In the genomic region with DNA sequence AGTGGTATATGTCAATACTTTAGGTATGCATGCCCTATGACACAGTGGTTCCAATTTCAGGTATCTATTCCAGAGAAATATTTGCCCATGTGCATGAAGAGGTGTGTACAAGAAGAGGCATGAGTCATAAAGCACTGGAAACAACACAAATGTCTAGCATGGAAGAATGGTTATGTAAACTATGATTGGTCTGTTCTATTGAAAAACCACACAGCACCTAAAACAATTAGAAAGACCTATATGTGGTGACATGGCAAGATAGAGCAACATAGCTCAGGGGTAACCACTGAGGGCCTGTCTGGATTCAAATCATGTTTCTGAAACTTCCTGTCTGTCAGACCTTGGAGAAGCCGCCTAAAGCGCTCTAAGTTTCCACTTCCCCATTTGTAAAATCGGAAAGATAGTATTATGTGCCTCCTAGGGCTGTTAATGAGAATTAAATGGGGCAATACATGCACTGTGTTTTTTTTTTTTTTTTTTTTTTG, we compare ENCODE assay signal across 8 cellular contexts.
A peak's percentile ranks its signal among the peaks of the same experiment; 100 is the strongest.
DNase-seq lines count a peak whose midpoint lies in the region; ATAC-seq and TF ChIP-seq lines count a peak whose summit lies in the region.

No MANE protein-coding gene starts in this region.

- no peaks in the 10 kb centered on the region for H3K27me3 Mint-ChIP-seq in WTC11 (ENCODE audit: low read depth)

- POLR2A ChIA-PET in WTC11 (lab: Charles Lee) (no interaction called here), HEK293T (lab: Yijun Ruan, JAX) (no interaction called here)

- no peaks in the 10 kb centered on the region for H3K36me3 Mint-ChIP-seq in WTC11

- H3K27ac Mint-ChIP-seq in WTC11 = no peak overlapping the region

- no peaks in the 10 kb centered on the region for H3K4me1 Mint-ChIP-seq in WTC11

- no peak for TF ChIP-seq CTCF in HL-60 (IDR thresholded peaks at IDR 0.05; ENCODE audit: insufficient read depth, low read length)
- no peak for TF ChIP-seq CTCF in WTC11 (IDR thresholded peaks at IDR 0.05)

- no peak overlapping the region for H3K4me3 Mint-ChIP-seq in WTC11

- H3K27ac ChIP-seq in HL-60 (replicated peaks) = peak overlapping the region; percentile 95

- no peak overlapping the region for H3K4me3 ChIP-seq in HL-60 (replicated peaks; ENCODE audit: insufficient read depth, low read length)

- CTCF ChIA-PET in WTC11 (lab: Charles Lee) = no interaction called here
- CTCF ChIA-PET in HEK293T (lab: Yijun Ruan, JAX) = no interaction called here

- H3K27me3 ChIP-seq in HL-60 (ENCODE audit: insufficient read depth, poor library complexity, severe bottlenecking) = no peaks in the 10 kb centered on the region

- ATAC-seq in GM18502 (IDR thresholded peaks at IDR 0.05; ENCODE audit: poor library complexity, unreplicated experiment) (peak; percentile 95), GM21526 (IDR thresholded peaks at IDR 0.05; ENCODE audit: low FRiP score, unreplicated experiment) (peak; percentile 90), WTC11 (no peak)

- peak; percentile 90 to 93 for DNase-seq in HL-60 (ENCODE audit: low read depth in 1 of 2, low spot score in 1 of 2)
- no peak for DNase-seq in WTC11 (ENCODE audit: low spot score)
- peak; percentile 78 for DNase-seq in renal cortical epithelial cell (ENCODE audit: low read depth)
- no peak for DNase-seq in HEK293T (ENCODE audit: extremely low spot score)
- DNase-seq in NCI-H146 treated with DMSO at 0.1 percent for 48 hours (lab: John Stamatoyannopoulos, UW; ENCODE audit: unreplicated experiment) = no peak
- no peak for DNase-seq in dermis blood vessel endothelial cell

- no peaks in the 10 kb centered on the region for H3K9me3 Mint-ChIP-seq in WTC11

TF ChIP-seq in WTC11, 78 proteins besides CTCF, POLR2A, EP300 and RAD21:
- TF ChIP-seq GTF2I (CRISPR knock-in tag; conservative IDR thresholded peaks at IDR 0.05) (no peak), GABPB1 (CRISPR knock-in tag; IDR thresholded peaks at IDR 0.05) (peak; percentile 43; the same call in 1 of the 2 replicates)

TF ChIP-seq in HEK293T, 16 proteins besides CTCF, POLR2A, EP300 and RAD21:
- TF ChIP-seq SUZ12 (IDR thresholded peaks at IDR 0.05) = no peak
- no peak for TF ChIP-seq ELF4 (IDR thresholded peaks at IDR 0.05)
- TF ChIP-seq L3MBTL2 (conservative IDR thresholded peaks at IDR 0.05) = no peak
- TF ChIP-seq LEF1 (IDR thresholded peaks at IDR 0.05; ENCODE audit: borderline replicate concordance) = no peak
- no peak for TF ChIP-seq TARDBP (IDR thresholded peaks at IDR 0.05)
- TF ChIP-seq ARNT (IDR thresholded peaks at IDR 0.05) = no peak
- TF ChIP-seq FOXM1 (IDR thresholded peaks at IDR 0.05; ENCODE audit: borderline replicate concordance) = no peak
- TF ChIP-seq HDGF (IDR thresholded peaks at IDR 0.05; ENCODE audit: borderline replicate concordance) = no peak
- TF ChIP-seq CTBP1 (IDR thresholded peaks at IDR 0.05; ENCODE audit: borderline replicate concordance) = no peak
- no peak for TF ChIP-seq BHLHE40 (IDR thresholded peaks at IDR 0.05; ENCODE audit: borderline replicate concordance)
- TF ChIP-seq, protein P1, sequence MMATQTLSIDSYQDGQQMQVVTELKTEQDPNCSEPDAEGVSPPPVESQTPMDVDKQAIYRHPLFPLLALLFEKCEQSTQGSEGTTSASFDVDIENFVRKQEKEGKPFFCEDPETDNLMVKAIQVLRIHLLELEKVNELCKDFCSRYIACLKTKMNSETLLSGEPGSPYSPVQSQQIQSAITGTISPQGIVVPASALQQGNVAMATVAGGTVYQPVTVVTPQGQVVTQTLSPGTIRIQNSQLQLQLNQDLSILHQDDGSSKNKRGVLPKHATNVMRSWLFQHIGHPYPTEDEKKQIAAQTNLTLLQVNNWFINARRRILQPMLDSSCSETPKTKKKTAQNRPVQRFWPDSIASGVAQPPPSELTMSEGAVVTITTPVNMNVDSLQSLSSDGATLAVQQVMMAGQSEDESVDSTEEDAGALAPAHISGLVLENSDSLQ (IDR thresholded peaks at IDR 0.05) = no peak
- TF ChIP-seq FOXK2 (IDR thresholded peaks at IDR 0.05) = no peak

Comparison
In these comparisons a context has a peak if more than half of its experiments do, and no peak if none do; other contexts are left out.
1. DNase-seq: peak in HL-60 (2 of 2) and renal cortical epithelial cell (single experiment); none in WTC11 (single experiment), HEK293T (single experiment), NCI-H146 treated with DMSO at 0.1 percent for 48 hours (single experiment) and dermis blood vessel endothelial cell (single experiment).